Comparison of ENCODE assay signal across 16 cellular contexts in the genomic region with DNA sequence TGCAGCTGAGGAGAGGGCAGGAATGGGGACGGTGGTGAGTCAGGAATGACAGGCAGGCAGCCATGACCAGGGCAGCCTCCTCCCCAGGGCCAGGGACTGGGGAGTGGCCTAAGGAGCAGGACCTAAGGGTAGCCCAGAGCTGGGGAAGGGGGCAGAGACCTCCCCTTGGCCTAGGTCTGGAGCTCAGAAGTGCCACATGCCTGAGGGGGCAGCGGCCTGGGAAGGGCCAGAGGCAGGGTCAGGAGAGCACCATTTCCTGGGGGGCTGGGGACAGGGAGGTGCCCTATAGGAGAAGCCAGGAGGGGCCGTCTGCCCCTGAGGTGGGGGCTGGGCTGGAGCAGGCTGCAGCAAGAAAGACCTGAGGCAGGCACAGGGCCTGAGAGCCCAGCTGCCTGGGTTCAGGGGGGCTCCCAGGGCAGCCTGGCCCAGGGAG. TPM values are rescaled to one million over a fixed set of nuclear protein-coding genes. Genes with fewer than 3 reads are reported as not detected.
DNase-seq lines count a peak whose midpoint lies in the region; ATAC-seq and TF ChIP-seq lines count a peak whose summit lies in the region.
"Had no signal": no experiment of that assay in that cellular context is flagged by ENCODE, and none has a peak within 500 bp of the region (broad histone marks: within the 10 kb centered on the region; RNA-seq: fewer than 3 reads in every experiment).

No MANE protein-coding gene starts in this region.

- no peak for DNase-seq in activated CD8-positive, alpha-beta memory T cell treated with anti-CD3 and anti-CD28 coated beads, Interleukin-2, amount 10 ng/mL, durations not matched to agents 7 days and 5 days
- no peak for DNase-seq in activated CD8-positive, alpha-beta memory T cell treated with anti-CD3 and anti-CD28 coated beads, Interleukin-2, amount 50 U/mL, for 4 hours
- DNase-seq in activated B cell treated with CpG ODN at 0.5 μM for 24 hours, result no peak
- DNase-seq in right atrium auricular region (ENCODE audit: low spot score), result no peak
- DNase-seq in stimulated activated effector memory CD8-positive, alpha-beta T cell treated with anti-CD3 and anti-CD28 coated beads, Interleukin-12 subunit alpha, Interleukin-12 subunit beta, amount 100 ng/mL, for 72 hours (ENCODE audit: low spot score in 2 of 2), result no peak
- DNase-seq in LoVo (ENCODE audit: low spot score), result no peak
- DNase-seq in foreskin fibroblast, result no peak
- DNase-seq in stimulated activated CD4-positive, alpha-beta T cell treated with anti-CD3 and anti-CD28 coated beads, Interleukin-4, amount 100 ng/mL, for 4 hours, result no peak
- DNase-seq: activated CD4-positive, alpha-beta T cell treated with anti-CD3 and anti-CD28 coated beads, Interleukin-2, amount 50 U/mL, for 4 hours; brain microvascular endothelial cell; DMS79 treated with DMSO at 0.1 percent for 48 hours; GM23248; midbrain; MM.1S; testis had no signal

- H3K9me3 Mint-ChIP-seq in activated CD8-positive, alpha-beta memory T cell treated with anti-CD3 and anti-CD28 coated beads, Interleukin-2, amount 10 ng/mL, durations not matched to agents 7 days and 5 days (ENCODE audit: low read depth), result no peaks in the 10 kb centered on the region
- no peaks in the 10 kb centered on the region for H3K9me3 Mint-ChIP-seq in activated B cell treated with CpG ODN at 0.5 μM for 24 hours
- H3K9me3 Mint-ChIP-seq in stimulated activated effector memory CD8-positive, alpha-beta T cell treated with anti-CD3 and anti-CD28 coated beads, Interleukin-12 subunit alpha, Interleukin-12 subunit beta, amount 100 ng/mL, for 72 hours, result no peaks in the 10 kb centered on the region

- peaks cover 90% of the 10 kb centered on the region for H3K36me3 ChIP-seq in right atrium auricular region

- no peak for TF ChIP-seq CTCF in activated B cell treated with CpG ODN at 0.5 μM for 24 hours (IDR thresholded peaks at IDR 0.05)
- no peak for TF ChIP-seq CTCF in right atrium auricular region (IDR thresholded peaks at IDR 0.05)
- no peak for TF ChIP-seq CTCF in foreskin fibroblast (IDR thresholded peaks at IDR 0.05; ENCODE audit: low read depth, low read length)

- no peaks in the 10 kb centered on the region for H3K27me3 Mint-ChIP-seq in activated CD8-positive, alpha-beta memory T cell treated with anti-CD3 and anti-CD28 coated beads, Interleukin-2, amount 10 ng/mL, durations not matched to agents 7 days and 5 days
- H3K27me3 Mint-ChIP-seq in activated B cell treated with CpG ODN at 0.5 μM for 24 hours, result no peaks in the 10 kb centered on the region

- H3K27ac ChIP-seq in right atrium auricular region, result peak overlapping the region; percentile 49 to 71
- H3K27ac ChIP-seq: GM23248, HL-60, testis had no signal

- peak overlapping the region; percentile 63 for H3K27ac Mint-ChIP-seq in activated CD8-positive, alpha-beta memory T cell treated with anti-CD3 and anti-CD28 coated beads, Interleukin-2, amount 10 ng/mL, durations not matched to agents 7 days and 5 days
- peak overlapping the region; percentile 41 for H3K27ac Mint-ChIP-seq in activated B cell treated with CpG ODN at 0.5 μM for 24 hours
- peak overlapping the region; percentile 89 for H3K27ac Mint-ChIP-seq in stimulated activated effector memory CD8-positive, alpha-beta T cell treated with anti-CD3 and anti-CD28 coated beads, Interleukin-12 subunit alpha, Interleukin-12 subunit beta, amount 100 ng/mL, for 72 hours

- peaks cover 73% of the 10 kb centered on the region for H3K36me3 Mint-ChIP-seq in activated CD8-positive, alpha-beta memory T cell treated with anti-CD3 and anti-CD28 coated beads, Interleukin-2, amount 10 ng/mL, durations not matched to agents 7 days and 5 days
- H3K36me3 Mint-ChIP-seq in activated B cell treated with CpG ODN at 0.5 μM for 24 hours (ENCODE audit: low read depth), result peaks cover 81% of the 10 kb centered on the region
- peaks cover 100% of the 10 kb centered on the region for H3K36me3 Mint-ChIP-seq in stimulated activated effector memory CD8-positive, alpha-beta T cell treated with anti-CD3 and anti-CD28 coated beads, Interleukin-12 subunit alpha, Interleukin-12 subunit beta, amount 100 ng/mL, for 72 hours

- CTCF ChIA-PET in activated CD8-positive, alpha-beta memory T cell treated with anti-CD3 and anti-CD28 coated beads, Interleukin-2, amount 10 ng/mL, durations not matched to agents 7 days and 5 days (lab: Charles Lee), result interaction anchor here (0.8 to 1.3 kb wide), 2 partner anchors 20 to 21 kb away, joined by 3 read pairs; no protein-coding TSS in a partner anchor
- CTCF ChIA-PET in activated B cell treated with CpG ODN at 0.5 μM for 24 hours (lab: Charles Lee), result no interaction called here

- peaks cover 0 to 64% of the 10 kb centered on the region in 2 donors for H3K4me1 ChIP-seq in right atrium auricular region

- no peaks in the 10 kb centered on the region for H3K9me3 ChIP-seq in right atrium auricular region
- H3K9me3 ChIP-seq: testis had no signal

- peaks cover 51% of the 10 kb centered on the region for H3K4me1 Mint-ChIP-seq in activated CD8-positive, alpha-beta memory T cell treated with anti-CD3 and anti-CD28 coated beads, Interleukin-2, amount 10 ng/mL, durations not matched to agents 7 days and 5 days
- H3K4me1 Mint-ChIP-seq in activated B cell treated with CpG ODN at 0.5 μM for 24 hours, result peaks cover 55% of the 10 kb centered on the region
- peaks cover 69% of the 10 kb centered on the region for H3K4me1 Mint-ChIP-seq in stimulated activated effector memory CD8-positive, alpha-beta T cell treated with anti-CD3 and anti-CD28 coated beads, Interleukin-12 subunit alpha, Interleukin-12 subunit beta, amount 100 ng/mL, for 72 hours

- intact Hi-C loops in activated B cell treated with CpG ODN at 0.5 μM for 24 hours (cut with micrococcal nuclease), result no loop called here

- H3K27me3 ChIP-seq in right atrium auricular region, result no peaks in the 10 kb centered on the region
- H3K27me3 ChIP-seq: brain microvascular endothelial cell, testis had no signal

- no peak overlapping the region for H3K4me3 Mint-ChIP-seq in activated CD8-positive, alpha-beta memory T cell treated with anti-CD3 and anti-CD28 coated beads, Interleukin-2, amount 10 ng/mL, durations not matched to agents 7 days and 5 days
- H3K4me3 Mint-ChIP-seq in activated B cell treated with CpG ODN at 0.5 μM for 24 hours, result no peak overlapping the region
- H3K4me3 Mint-ChIP-seq in stimulated activated effector memory CD8-positive, alpha-beta T cell treated with anti-CD3 and anti-CD28 coated beads, Interleukin-12 subunit alpha, Interleukin-12 subunit beta, amount 100 ng/mL, for 72 hours, result peak overlapping the region; percentile 62

- ATAC-seq in activated CD8-positive, alpha-beta memory T cell treated with anti-CD3 and anti-CD28 coated beads, Interleukin-2, amount 10 ng/mL, durations not matched to agents 7 days and 5 days, result no peak
- ATAC-seq in activated B cell treated with CpG ODN at 0.5 μM for 24 hours (ENCODE audit: low read depth), result no peak
- ATAC-seq in stimulated activated effector memory CD8-positive, alpha-beta T cell treated with anti-CD3 and anti-CD28 coated beads, Interleukin-12 subunit alpha, Interleukin-12 subunit beta, amount 100 ng/mL, for 72 hours, result no peak

- POLR2A ChIA-PET in activated B cell treated with CpG ODN at 0.5 μM for 24 hours (lab: Charles Lee), result interaction anchor here (1.9 kb wide), 1 partner anchor 14 kb away, joined by 6 read pairs; no protein-coding TSS in a partner anchor

- H3K4me3 ChIP-seq in right atrium auricular region, result no peak overlapping the region
- H3K4me3 ChIP-seq in foreskin fibroblast (ENCODE audit: low read depth in 1 of 2, low read length in 2 of 2), result no peak overlapping the region
- H3K4me3 ChIP-seq: GM23248, testis had no signal

RNA-seq across cellular contexts. Expression of a gene that starts 20.9 kb away (rescaled TPM):
- 100 to 1,000 TPM; 193 to 242 TPM for total RNA-seq in activated CD8-positive, alpha-beta memory T cell treated with anti-CD3 and anti-CD28 coated beads, Interleukin-2, amount 10 ng/mL, durations not matched to agents 7 days and 5 days
- total RNA-seq in activated B cell treated with CpG ODN at 0.5 μM for 24 hours (274 and 320 TPM in 2 replicates), right atrium auricular region (100 to 1,000 TPM; 154 to 179 TPM)

RNA-seq across cellular contexts. Expression of a gene that starts 46.0 kb away (rescaled TPM):
- 10 to 100 TPM; 26.6 to 37.4 TPM for total RNA-seq in activated CD8-positive, alpha-beta memory T cell treated with anti-CD3 and anti-CD28 coated beads, Interleukin-2, amount 10 ng/mL, durations not matched to agents 7 days and 5 days
- 9.5 and 13.8 TPM in 2 replicates for total RNA-seq in activated B cell treated with CpG ODN at 0.5 μM for 24 hours
- total RNA-seq in right atrium auricular region, result 1 to 10 TPM; 3.5 to 6.8 TPM
